ENCODE assay signal across 22 cellular contexts in the genomic region with DNA sequence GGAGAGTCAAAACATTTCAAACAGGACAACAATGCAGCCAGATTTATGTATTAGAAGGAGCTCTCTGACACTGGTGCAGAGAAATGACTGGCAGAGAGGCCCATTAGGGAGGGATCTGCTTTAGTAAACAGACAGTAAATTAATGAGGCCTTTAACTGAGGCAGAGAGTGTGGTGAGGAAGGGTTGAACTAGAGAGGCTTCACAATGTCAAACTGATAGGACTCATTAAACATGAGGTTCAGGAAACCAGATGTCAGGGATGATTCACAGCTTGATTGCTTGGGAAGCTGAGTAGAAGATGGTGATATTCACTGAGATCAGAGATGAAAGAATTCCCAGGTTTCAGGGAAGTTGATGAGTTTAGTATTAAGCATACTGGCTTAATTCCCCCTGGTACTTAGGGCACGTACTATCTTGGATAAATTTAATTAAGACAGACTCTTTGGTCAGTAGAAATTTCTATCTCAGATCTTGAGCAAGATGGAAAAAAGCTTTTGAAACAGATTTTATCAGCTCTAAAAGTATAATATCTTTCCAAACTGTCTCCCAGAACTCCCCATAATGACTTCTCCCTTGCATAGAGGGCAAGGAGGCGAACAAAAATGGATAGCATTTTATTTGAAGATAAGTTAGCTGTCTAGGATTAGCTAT. TPM values are rescaled to one million over a fixed set of nuclear protein-coding genes. Genes with fewer than 3 reads are reported as not detected.
DNase-seq lines count a peak whose midpoint lies in the region; ATAC-seq, FAIRE-seq and TF ChIP-seq lines count a peak whose summit lies in the region.
"Had no signal": no experiment of that assay in that cellular context is flagged by ENCODE, and none has a peak within 500 bp of the region (broad histone marks: within the 10 kb centered on the region; RNA-seq: fewer than 3 reads in every experiment).

No MANE protein-coding gene starts in this region.

- CTCF ChIA-PET in activated CD8-positive, alpha-beta T cell treated with anti-CD3 and anti-CD28 coated beads for 36 hours (lab: Charles Lee), result no interaction called here

- H3K4me1 Mint-ChIP-seq in HFFc6 (ENCODE audit: low read depth), result peaks cover 55% of the 10 kb centered on the region
- peaks cover 3% of the 10 kb centered on the region for H3K4me1 Mint-ChIP-seq in astrocyte (ENCODE audit: low read depth, unreplicated experiment)
- H3K4me1 Mint-ChIP-seq in activated CD8-positive, alpha-beta T cell treated with anti-CD3 and anti-CD28 coated beads for 36 hours (ENCODE audit: low read depth), result no peaks in the 10 kb centered on the region
- H3K4me1 Mint-ChIP-seq: activated T-helper 17 cell treated with anti-CD3 and anti-CD28 coated beads, Interleukin-2, amount 50 U/mL, for 72 hours had no signal

- H3K4me2 ChIP-seq in astrocyte (ENCODE audit: low read length), result peak overlapping the region; percentile 4

- DNase-seq in AG09309 (ENCODE audit: low read depth) (peak; percentile 55), HFFc6 (peak; percentile 50), astrocyte (ENCODE audit: low read depth) (peak; percentile 65), kidney tubule cell (ENCODE audit: low spot score) (peak; percentile 61)
- no peak for DNase-seq in activated CD8-positive, alpha-beta T cell treated with anti-CD3 and anti-CD28 coated beads for 36 hours
- DNase-seq: activated CD4-positive, alpha-beta memory T cell treated with anti-CD3 and anti-CD28 coated beads for 36 hours; aorta; hypothalamus; left lung; naive thymus-derived CD4-positive, alpha-beta T cell; NCI-H2029; NCI-H524 treated with DMSO at 0.1 percent for 48 hours; OCI-M1; psoas muscle; stomach had no signal

- 0 out of 2 replicates have a peak overlapping the region, but pooled peaks have one; percentile 11 for H3K4me3 Mint-ChIP-seq in HFFc6
- H3K4me3 Mint-ChIP-seq in astrocyte (ENCODE audit: unreplicated experiment), result no peak overlapping the region
- H3K4me3 Mint-ChIP-seq in activated CD8-positive, alpha-beta T cell treated with anti-CD3 and anti-CD28 coated beads for 36 hours, result no peak overlapping the region
- H3K4me3 Mint-ChIP-seq: activated CD4-positive, alpha-beta memory T cell treated with anti-CD3 and anti-CD28 coated beads for 36 hours; activated T-helper 17 cell treated with anti-CD3 and anti-CD28 coated beads, Interleukin-2, amount 50 U/mL, for 72 hours; naive thymus-derived CD4-positive, alpha-beta T cell had no signal

- TF ChIP-seq CTCF in AG09309 (IDR thresholded peaks at IDR 0.05; ENCODE audit: control insufficient read depth, insufficient read depth, low read depth, low read length, missing control alignments) (no peak), HFFc6 (IDR thresholded peaks at IDR 0.05) (no peak), astrocyte (IDR thresholded peaks at IDR 0.05; ENCODE audit: insufficient read depth, low read depth, low read length) (no peak)
- TF ChIP-seq CTCF in activated CD8-positive, alpha-beta T cell treated with anti-CD3 and anti-CD28 coated beads for 36 hours (IDR thresholded peaks at IDR 0.05), result no peak

- H3K9ac ChIP-seq in astrocyte (ENCODE audit: low read length), result no peak overlapping the region

- POLR2A ChIA-PET in activated CD8-positive, alpha-beta T cell treated with anti-CD3 and anti-CD28 coated beads for 36 hours (lab: Charles Lee), result interaction anchor here (0.9 kb wide), 1 partner anchor 8 kb away, joined by 3 read pairs; the partner anchor contains the start of gene MUSK

- H3K4me3 ChIP-seq in AG09309 (ENCODE audit: control insufficient read depth, low read depth, low read length) (no peak overlapping the region), astrocyte (ENCODE audit: insufficient read depth, low read depth, low read length) (no peak overlapping the region)
- H3K4me3 ChIP-seq: left lung, psoas muscle, stomach had no signal

- H3K9me3 ChIP-seq in astrocyte (ENCODE audit: insufficient read depth, low read depth, low read length), result no peaks in the 10 kb centered on the region
- H3K9me3 ChIP-seq: left lung, psoas muscle, stomach had no signal

- H3K27me3 Mint-ChIP-seq in HFFc6 (ENCODE audit: insufficient read depth) (peaks cover 2% of the 10 kb centered on the region; the same call in 1 of the 2 replicates), astrocyte (ENCODE audit: low read depth, unreplicated experiment) (no peaks in the 10 kb centered on the region)
- no peaks in the 10 kb centered on the region for H3K27me3 Mint-ChIP-seq in activated CD8-positive, alpha-beta T cell treated with anti-CD3 and anti-CD28 coated beads for 36 hours
- H3K27me3 Mint-ChIP-seq: activated CD4-positive, alpha-beta memory T cell treated with anti-CD3 and anti-CD28 coated beads for 36 hours; activated T-helper 17 cell treated with anti-CD3 and anti-CD28 coated beads, Interleukin-2, amount 50 U/mL, for 72 hours; naive thymus-derived CD4-positive, alpha-beta T cell had no signal

- H2AFZ ChIP-seq in astrocyte (ENCODE audit: low read depth, low read length), result peak overlapping the region; percentile 6

- no peaks in the 10 kb centered on the region for H3K36me3 ChIP-seq in astrocyte (ENCODE audit: insufficient read depth, low read length)
- H3K36me3 ChIP-seq: left lung, stomach had no signal

- no peaks in the 10 kb centered on the region for H3K79me2 ChIP-seq in astrocyte (ENCODE audit: insufficient read depth, low read length)

- peak; percentile 65 for FAIRE-seq in astrocyte (lab: Jason Lieb, UNC)
- FAIRE-seq: colon, D721Med had no signal

- ATAC-seq in activated CD8-positive, alpha-beta T cell treated with anti-CD3 and anti-CD28 coated beads for 36 hours, result no peak
- no peak for ATAC-seq in GM19463 (IDR thresholded peaks at IDR 0.05; ENCODE audit: unreplicated experiment)
- ATAC-seq in HG02678 (IDR thresholded peaks at IDR 0.05; ENCODE audit: unreplicated experiment), result no peak
- ATAC-seq in GM18520 (IDR thresholded peaks at IDR 0.05; ENCODE audit: unreplicated experiment), result no peak
- ATAC-seq: activated T-helper 17 cell treated with anti-CD3 and anti-CD28 coated beads, Interleukin-2, amount 50 U/mL, for 72 hours; left lung; naive thymus-derived CD4-positive, alpha-beta T cell; psoas muscle had no signal

- H3K27me3 ChIP-seq in astrocyte (ENCODE audit: insufficient read depth, low read length), result no peaks in the 10 kb centered on the region
- H3K27me3 ChIP-seq: left lung, stomach had no signal

- H3K27ac Mint-ChIP-seq in HFFc6, result peak overlapping the region; percentile 70
- H3K27ac Mint-ChIP-seq in astrocyte (ENCODE audit: unreplicated experiment), result no peak overlapping the region
- no peak overlapping the region for H3K27ac Mint-ChIP-seq in activated CD8-positive, alpha-beta T cell treated with anti-CD3 and anti-CD28 coated beads for 36 hours
- H3K27ac Mint-ChIP-seq: activated CD4-positive, alpha-beta memory T cell treated with anti-CD3 and anti-CD28 coated beads for 36 hours; activated T-helper 17 cell treated with anti-CD3 and anti-CD28 coated beads, Interleukin-2, amount 50 U/mL, for 72 hours; naive thymus-derived CD4-positive, alpha-beta T cell had no signal

- no peaks in the 10 kb centered on the region for H3K4me1 ChIP-seq in astrocyte (ENCODE audit: insufficient read depth, low read length)
- H3K4me1 ChIP-seq: left lung, stomach had no signal

- intact Hi-C loops in activated CD8-positive, alpha-beta T cell treated with anti-CD3 and anti-CD28 coated beads for 36 hours (cut with micrococcal nuclease), result loop anchor here (10.0 kb wide), 1 partner anchor 55 kb away; no protein-coding TSS in a partner anchor

- H4K20me1 ChIP-seq in astrocyte (ENCODE audit: insufficient read depth, low read length), result no peaks in the 10 kb centered on the region

- no peak overlapping the region for H3K27ac ChIP-seq in astrocyte (ENCODE audit: low read depth, low read length)
- H3K27ac ChIP-seq: left lung, psoas muscle, VCaP had no signal

- no peaks in the 10 kb centered on the region for H3K9me3 Mint-ChIP-seq in HFFc6
- H3K9me3 Mint-ChIP-seq in astrocyte (ENCODE audit: unreplicated experiment), result no peaks in the 10 kb centered on the region
- peaks cover 2% of the 10 kb centered on the region for H3K9me3 Mint-ChIP-seq in activated CD8-positive, alpha-beta T cell treated with anti-CD3 and anti-CD28 coated beads for 36 hours

- H3K36me3 Mint-ChIP-seq in HFFc6 (ENCODE audit: low read depth), result peaks cover 15% of the 10 kb centered on the region
- H3K36me3 Mint-ChIP-seq in astrocyte (ENCODE audit: low read depth, unreplicated experiment), result no peaks in the 10 kb centered on the region
- H3K36me3 Mint-ChIP-seq in activated CD8-positive, alpha-beta T cell treated with anti-CD3 and anti-CD28 coated beads for 36 hours (ENCODE audit: low read depth), result no peaks in the 10 kb centered on the region
- H3K36me3 Mint-ChIP-seq: activated CD4-positive, alpha-beta memory T cell treated with anti-CD3 and anti-CD28 coated beads for 36 hours; naive thymus-derived CD4-positive, alpha-beta T cell had no signal

RNA-seq across cellular contexts. Expression of gene MUSK, which starts 8.6 kb away (rescaled TPM):
- under 1 TPM in 4 of 6 experiments, not detected in 2; 0.11 to 0.23 (median 0.14) TPM for total RNA-seq in HFFc6 (2021; fragmentation: NEBNext Ultra II Directional; extraction: Animal tissue kit (Norgen Biotek cat#: 25700))
- total RNA-seq in astrocyte, result not detected in 2 replicates
- total RNA-seq in activated CD8-positive, alpha-beta T cell treated with anti-CD3 and anti-CD28 coated beads for 36 hours, result not detected
- total RNA-seq: activated CD4-positive, alpha-beta memory T cell treated with anti-CD3 and anti-CD28 coated beads for 36 hours; activated T-helper 17 cell treated with anti-CD3 and anti-CD28 coated beads, Interleukin-2, amount 50 U/mL, for 72 hours; naive thymus-derived CD4-positive, alpha-beta T cell had no signal
